Comparison of ENCODE assay signal across 8 cellular contexts in the genomic region with DNA sequence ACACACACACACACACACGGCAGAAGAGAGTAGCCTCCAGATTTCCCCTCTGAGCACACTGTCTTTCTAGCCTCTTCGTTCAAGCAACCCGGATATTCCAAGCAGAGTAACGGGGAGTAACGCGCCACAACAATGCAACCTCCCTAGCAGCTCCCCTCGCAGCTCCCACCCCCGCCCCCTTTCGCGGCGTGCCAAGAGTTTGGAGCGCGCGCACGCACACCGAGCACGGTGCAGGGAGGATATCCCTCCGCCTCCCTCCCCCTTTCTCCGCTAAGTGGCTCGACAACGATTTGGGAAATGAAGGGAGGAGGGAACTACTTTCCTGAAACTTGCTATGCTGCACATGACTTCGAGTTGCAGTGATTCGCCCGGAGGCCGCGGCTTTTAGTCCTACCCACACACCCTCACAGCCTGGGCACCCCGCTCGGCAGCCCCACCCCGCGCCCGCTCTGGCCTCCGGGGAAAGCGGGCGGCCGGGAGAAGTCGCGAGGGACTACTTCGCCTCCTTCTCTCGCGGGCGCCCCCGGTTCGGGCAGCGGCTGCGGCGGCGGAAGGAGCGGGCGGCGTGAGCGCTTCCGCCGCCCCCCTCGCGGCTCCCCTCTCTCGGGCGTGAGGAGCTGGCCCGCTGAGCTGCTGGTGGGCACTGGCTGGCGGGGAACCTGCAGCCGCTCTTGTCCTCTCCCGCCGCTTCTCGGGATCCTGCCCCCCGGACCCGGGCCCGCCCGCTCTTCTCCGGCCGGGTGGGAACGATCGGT. TPM values are rescaled to one million over a fixed set of nuclear protein-coding genes. Genes with fewer than 3 reads are reported as not detected.
DNase-seq lines count a peak whose midpoint lies in the region; ATAC-seq, FAIRE-seq and TF ChIP-seq lines count a peak whose summit lies in the region.

No MANE protein-coding gene starts in this region.

- intact Hi-C loops in Caco-2 (cut with micrococcal nuclease; ENCODE audit: unreplicated experiment), result loop anchor here (1.0 to 5.0 kb wide), 5 partner anchors 35 to 240 kb away; no protein-coding TSS in a partner anchor

- TF ChIP-seq EP300 in Ishikawa (IDR thresholded peaks at IDR 0.05; ENCODE audit: borderline replicate concordance), result peak; percentile 52; the same call in 1 of the 2 replicates

- no peak for TF ChIP-seq RAD21 in Ishikawa (IDR thresholded peaks at IDR 0.05; ENCODE audit: low read depth)

- H3K27me3 ChIP-seq in Caco-2 (replicated peaks; ENCODE audit: control insufficient read depth, insufficient read depth, low read length) (no peaks in the 10 kb centered on the region), muscle layer of duodenum (ENCODE audit: low read depth, low read length) (no peaks in the 10 kb centered on the region)

- H3K4me3 ChIP-seq in Caco-2 (ENCODE audit: low read depth, low read length), result peak overlapping the region; percentile 71
- peak overlapping the region; percentile 74 to 79 for H3K4me3 ChIP-seq in muscle layer of duodenum (ENCODE audit: low read depth in 1 of 2, low read length in 2 of 2)

- BruUV-seq in Caco-2 (replicated peaks; lab: Mats Ljungman, UMichigan), result no TSS peak

- ATAC-seq in GM21526 (IDR thresholded peaks at IDR 0.05; ENCODE audit: low FRiP score, unreplicated experiment), result peak; percentile 39
- peak; percentile 54 to 62 for ATAC-seq in stimulated activated naive B cell treated with anti-CD40 and anti-IgM and Interleukin-4, amounts not matched to agents 10 μg/mL and 1 μg/mL and 100 μg/mL, for 72 hours (replicated peaks)

- peaks cover 27% of the 10 kb centered on the region for H3K4me1 Mint-ChIP-seq in Caco-2 (ENCODE audit: low read depth, unreplicated experiment)
- peaks cover 19 to 24% of the 10 kb centered on the region in 2 donors for H3K4me1 Mint-ChIP-seq in stimulated activated naive B cell treated with anti-CD40 and anti-IgM and Interleukin-4, amounts not matched to agents 10 μg/mL and 1 μg/mL and 100 μg/mL, for 72 hours

- H3K4me1 ChIP-seq in Caco-2 (no peaks in the 10 kb centered on the region; the same call in 1 of the 2 replicates), muscle layer of duodenum (ENCODE audit: control insufficient read depth in 1 of 2, insufficient read depth in 2 of 2, low read length in 2 of 2) (peaks cover 3 to 14% of the 10 kb centered on the region in 2 donors)

- no peaks in the 10 kb centered on the region for H3K36me3 ChIP-seq in Caco-2 (ENCODE audit: control insufficient read depth, insufficient read depth, low read length)
- peaks cover 0 to 6% of the 10 kb centered on the region in 2 donors for H3K36me3 ChIP-seq in muscle layer of duodenum (ENCODE audit: control insufficient read depth in 1 of 2, insufficient read depth in 2 of 2, low read length in 2 of 2)

- FAIRE-seq in RCC 7860 (lab: Jason Lieb, UNC), result no peak

- POLR2A ChIA-PET in Caco-2 (lab: Charles Lee), result interaction anchor here (0.6 to 0.7 kb wide), 5 partner anchors 13 to 182 kb away, joined by 3 to 6 read pairs (median 3); no protein-coding TSS in a partner anchor

- H3K27ac Mint-ChIP-seq in Caco-2 (ENCODE audit: unreplicated experiment), result peak overlapping the region; percentile 89
- peak overlapping the region; percentile 91 for H3K27ac Mint-ChIP-seq in stimulated activated naive B cell treated with anti-CD40 and anti-IgM and Interleukin-4, amounts not matched to agents 10 μg/mL and 1 μg/mL and 100 μg/mL, for 72 hours

- no peak for TF ChIP-seq CTCF in Caco-2 (IDR thresholded peaks at IDR 0.05; ENCODE audit: insufficient read depth in 1 of 2, low read depth in 1 of 2, low read length in 1 of 2, severe bottlenecking in 1 of 2, unreplicated experiment in 1 of 2)

- H3K27me3 Mint-ChIP-seq in Caco-2 (ENCODE audit: insufficient read depth, unreplicated experiment), result no peaks in the 10 kb centered on the region
- no peaks in the 10 kb centered on the region for H3K27me3 Mint-ChIP-seq in stimulated activated naive B cell treated with anti-CD40 and anti-IgM and Interleukin-4, amounts not matched to agents 10 μg/mL and 1 μg/mL and 100 μg/mL, for 72 hours

- CTCF ChIA-PET in Caco-2 (lab: Charles Lee), result interaction anchor here (0.6 to 2.8 kb wide), 12 partner anchors 24 to 189 kb away, joined by 3 to 15 read pairs (median 3); no protein-coding TSS in a partner anchor

- peak overlapping the region; percentile 97 for H3K4me3 Mint-ChIP-seq in Caco-2 (ENCODE audit: unreplicated experiment)
- peak overlapping the region; percentile 86 to 90 for H3K4me3 Mint-ChIP-seq in stimulated activated naive B cell treated with anti-CD40 and anti-IgM and Interleukin-4, amounts not matched to agents 10 μg/mL and 1 μg/mL and 100 μg/mL, for 72 hours

- DNase-seq in Caco-2, result peak; percentile 91 to 93
- DNase-seq in RCC 7860 (ENCODE audit: low spot score), result peak; percentile 85
- peak; percentile 9 to 34 for DNase-seq in activated T-helper 1 cell treated with anti-CD3 and anti-CD28 coated beads, Interleukin-2, amount 50 U/mL, for 16 hours (ENCODE audit: low read depth in 1 of 2, low spot score in 1 of 2)
- peak; percentile 100 for DNase-seq in fibroblast of gingiva (ENCODE audit: low read depth)
- DNase-seq in stimulated activated naive B cell treated with anti-CD40 and anti-IgM and Interleukin-4, amounts not matched to agents 10 μg/mL and 1 μg/mL and 100 μg/mL, for 72 hours, result peak; percentile 73

- H3K36me3 Mint-ChIP-seq in Caco-2 (ENCODE audit: insufficient read depth, unreplicated experiment), result peaks cover 13% of the 10 kb centered on the region
- no peaks in the 10 kb centered on the region for H3K36me3 Mint-ChIP-seq in stimulated activated naive B cell treated with anti-CD40 and anti-IgM and Interleukin-4, amounts not matched to agents 10 μg/mL and 1 μg/mL and 100 μg/mL, for 72 hours

- H3K27ac ChIP-seq in muscle layer of duodenum (ENCODE audit: low read length), result peak overlapping the region; percentile 21

- H3K9me3 ChIP-seq in Caco-2 (no peaks in the 10 kb centered on the region), muscle layer of duodenum (ENCODE audit: control insufficient read depth in 1 of 2, low read length in 2 of 2) (no peaks in the 10 kb centered on the region)

- no peaks in the 10 kb centered on the region for H3K9me3 Mint-ChIP-seq in Caco-2 (ENCODE audit: unreplicated experiment)
- H3K9me3 Mint-ChIP-seq in stimulated activated naive B cell treated with anti-CD40 and anti-IgM and Interleukin-4, amounts not matched to agents 10 μg/mL and 1 μg/mL and 100 μg/mL, for 72 hours, result no peaks in the 10 kb centered on the region

TF ChIP-seq in Ishikawa, 13 proteins besides CTCF, POLR2A, EP300 and RAD21:
- TF ChIP-seq CREB1 (IDR thresholded peaks at IDR 0.05; ENCODE audit: low read depth) (no peak), YY1 (IDR thresholded peaks at IDR 0.05; ENCODE audit: low read depth) (peak; percentile 60), TEAD4 (IDR thresholded peaks at IDR 0.05) (peak; percentile 56), FOXM1 (IDR thresholded peaks at IDR 0.05; ENCODE audit: borderline replicate concordance, low read depth) (peak; percentile 26; the same call in 1 of the 2 replicates), CEBPB (IDR thresholded peaks at IDR 0.05) (peak; percentile 38; the same call in 1 of the 2 replicates), TCF12 (IDR thresholded peaks at IDR 0.05; ENCODE audit: low read depth) (peak; percentile 58; the same call in 1 of the 2 replicates), USF1 (IDR thresholded peaks at IDR 0.05) (peak; percentile 73), ZBTB7A (IDR thresholded peaks at IDR 0.05; ENCODE audit: low read depth) (peak; percentile 65; the same call in 1 of the 2 replicates), EGR1 (IDR thresholded peaks at IDR 0.05) (0 out of 2 replicates have a peak, but pooled peaks have one; percentile 43), NFIC (IDR thresholded peaks at IDR 0.05) (peak; percentile 93), TAF1 (IDR thresholded peaks at IDR 0.05; ENCODE audit: low read depth) (peak; percentile 73)
- TF ChIP-seq, protein P1, sequence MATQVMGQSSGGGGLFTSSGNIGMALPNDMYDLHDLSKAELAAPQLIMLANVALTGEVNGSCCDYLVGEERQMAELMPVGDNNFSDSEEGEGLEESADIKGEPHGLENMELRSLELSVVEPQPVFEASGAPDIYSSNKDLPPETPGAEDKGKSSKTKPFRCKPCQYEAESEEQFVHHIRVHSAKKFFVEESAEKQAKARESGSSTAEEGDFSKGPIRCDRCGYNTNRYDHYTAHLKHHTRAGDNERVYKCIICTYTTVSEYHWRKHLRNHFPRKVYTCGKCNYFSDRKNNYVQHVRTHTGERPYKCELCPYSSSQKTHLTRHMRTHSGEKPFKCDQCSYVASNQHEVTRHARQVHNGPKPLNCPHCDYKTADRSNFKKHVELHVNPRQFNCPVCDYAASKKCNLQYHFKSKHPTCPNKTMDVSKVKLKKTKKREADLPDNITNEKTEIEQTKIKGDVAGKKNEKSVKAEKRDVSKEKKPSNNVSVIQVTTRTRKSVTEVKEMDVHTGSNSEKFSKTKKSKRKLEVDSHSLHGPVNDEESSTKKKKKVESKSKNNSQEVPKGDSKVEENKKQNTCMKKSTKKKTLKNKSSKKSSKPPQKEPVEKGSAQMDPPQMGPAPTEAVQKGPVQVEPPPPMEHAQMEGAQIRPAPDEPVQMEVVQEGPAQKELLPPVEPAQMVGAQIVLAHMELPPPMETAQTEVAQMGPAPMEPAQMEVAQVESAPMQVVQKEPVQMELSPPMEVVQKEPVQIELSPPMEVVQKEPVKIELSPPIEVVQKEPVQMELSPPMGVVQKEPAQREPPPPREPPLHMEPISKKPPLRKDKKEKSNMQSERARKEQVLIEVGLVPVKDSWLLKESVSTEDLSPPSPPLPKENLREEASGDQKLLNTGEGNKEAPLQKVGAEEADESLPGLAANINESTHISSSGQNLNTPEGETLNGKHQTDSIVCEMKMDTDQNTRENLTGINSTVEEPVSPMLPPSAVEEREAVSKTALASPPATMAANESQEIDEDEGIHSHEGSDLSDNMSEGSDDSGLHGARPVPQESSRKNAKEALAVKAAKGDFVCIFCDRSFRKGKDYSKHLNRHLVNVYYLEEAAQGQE (IDR thresholded peaks at IDR 0.05; ENCODE audit: low read depth), result 0 out of 2 replicates have a peak, but pooled peaks have one; percentile 5
- TF ChIP-seq, protein P2, sequence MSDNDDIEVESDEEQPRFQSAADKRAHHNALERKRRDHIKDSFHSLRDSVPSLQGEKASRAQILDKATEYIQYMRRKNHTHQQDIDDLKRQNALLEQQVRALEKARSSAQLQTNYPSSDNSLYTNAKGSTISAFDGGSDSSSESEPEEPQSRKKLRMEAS (IDR thresholded peaks at IDR 0.05), result peak; percentile 91

RNA-seq across cellular contexts. Expression of gene SPRED1, which starts 0.7 kb away (rescaled TPM):
- 10.4 and 12.4 TPM in 2 replicates for total RNA-seq in Caco-2 (2022)

Comparison
In these comparisons a context has a peak if more than half of its experiments do, and no peak if none do; other contexts are left out.
1. Peak in every context shown above with its lines: DNase-seq, ATAC-seq, H3K4me3 ChIP-seq and H3K27ac ChIP-seq.
2. DNase-seq: peak in every context shown above with its lines; median percentile 100 in fibroblast of gingiva; 92 in Caco-2; 85 in RCC 7860; 73 in stimulated activated naive B cell treated with anti-CD40 and anti-IgM and Interleukin-4, amounts not matched to agents 10 μg/mL and 1 μg/mL and 100 μg/mL, for 72 hours; 22 in activated T-helper 1 cell treated with anti-CD3 and anti-CD28 coated beads, Interleukin-2, amount 50 U/mL, for 16 hours.